ENCODE assay signal across 19 cellular contexts in genomic region chr13:43110658-43111057, GRCh38.
"Had no signal": no experiment of that assay in that cellular context is flagged by ENCODE, and none has a peak within 500 bp of the region (broad histone marks: within the 10 kb centered on the region; RNA-seq: fewer than 3 reads in every experiment).

No MANE protein-coding gene starts in this region.

- H3K9me3 ChIP-seq: adrenal gland had no signal

- H3K27me3 ChIP-seq: adrenal gland had no signal

- H3K9ac ChIP-seq: KMS-11 had no signal

- H3K4me2 ChIP-seq: KMS-11, PC-9 had no signal

- H3K4me3 ChIP-seq: adrenal gland, PC-9 had no signal

- DNase-seq: activated B cell treated with CpG ODN at 0.5 μM for 24 hours; activated CD4-positive, alpha-beta T cell treated with anti-CD3 and anti-CD28 coated beads for 1 hour; activated CD4-positive, alpha-beta T cell treated with anti-CD3 and anti-CD28 coated beads, Interleukin-2, amount 10 ng/mL, durations not matched to agents 24 days and 14 days; activated CD4-positive, alpha-beta T cell treated with anti-CD3 and anti-CD28 coated beads, Interleukin-2, amount 50 U/mL, for 48 hours; activated CD8-positive, alpha-beta memory T cell treated with anti-CD3 and anti-CD28 coated beads for 24 hours; activated gamma-delta T cell treated with Interleukin-2 at 50 U/mL for 16 hours; activated naive CD4-positive, alpha-beta T cell treated with anti-CD3 and anti-CD28 coated beads, Interleukin-2, amount 50 U/mL, for 16 hours; activated naive CD8-positive, alpha-beta T cell treated with anti-CD3 and anti-CD28 coated beads, Interleukin-2, amount 10 ng/mL, durations not matched to agents 7 days and 5 days; activated T-cell treated with anti-CD3 and anti-CD28 coated beads, Interleukin-2, amount 50 U/mL, for 48 hours; adrenal gland; anterior cingulate cortex; NCI-H1092; NCI-H1417; NCI-H2029; NCI-H524; PC-9; SHP77 treated with DMSO at 0.1 percent for 48 hours had no signal

- H3K36me3 ChIP-seq: adrenal gland had no signal

- H3K27ac ChIP-seq: adrenal gland, KMS-11, PC-9 had no signal

- FAIRE-seq: TTC549 had no signal

- H2AFZ ChIP-seq: PC-9 had no signal
